8 cellular contexts compared by ENCODE assay signal in genomic region chr16:592518-593306, GRCh38. TPM values are rescaled to one million over a fixed set of nuclear protein-coding genes. Genes with fewer than 3 reads are reported as not detected.
DNase-seq lines count a peak whose midpoint lies in the region; ATAC-seq, FAIRE-seq and TF ChIP-seq lines count a peak whose summit lies in the region.

No MANE protein-coding gene starts in this region.

- DNase-seq in GM03348 (ENCODE audit: low spot score) (peak; percentile 21), NCI-H345 (lab: John Stamatoyannopoulos, UW) (peak; percentile 85), H1 (ENCODE audit: low read depth in 1 of 2, low spot score in 2 of 2) (no peak), psoas muscle (peak; percentile 74 to 89), NCI-H446 treated with DMSO at 0.1 percent for 48 hours (lab: John Stamatoyannopoulos, UW) (no peak), NCI-H2227 treated with DMSO at 0.1 percent for 48 hours (lab: John Stamatoyannopoulos, UW) (no peak), GM19240 (ENCODE audit: insufficient read length, low spot score) (no peak), H7 (no peak)

- H2BK120ac ChIP-seq in H1 (replicated peaks; ENCODE audit: low read depth, low read length): no peak overlapping the region

- peak; percentile 32 to 59 (median 53) for ATAC-seq in psoas muscle

- CTCF ChIA-PET in H1 (lab: Charles Lee; ENCODE audit: partially characterized antibody): interaction anchor here (0.7 to 4.2 kb wide), 15 partner anchors 7 to 75 kb away, joined by 3 to 22 read pairs (median 6); partner anchors contain the start of gene METTL26

- peaks cover 0 to 20% of the 10 kb centered on the region in 2 experiments; a peak in 3 of 4 replicates for H3K79me2 ChIP-seq in H1 (ENCODE audit: control insufficient read depth in 1 of 2, insufficient read depth in 2 of 2, low read length in 2 of 2)

- intact Hi-C loops in psoas muscle (cut with DNase I): loop anchor here (5.0 kb wide), 2 partner anchors 35 to 40 kb away; partner anchors contain the start of gene WFIKKN1 (in 1 of the 2)

- no peaks in the 10 kb centered on the region for H3K36me3 ChIP-seq in H1 (ENCODE audit: control insufficient read depth in 2 of 4, insufficient read depth in 4 of 4, low read length in 3 of 4)
- peaks cover 0 to 4% of the 10 kb centered on the region in 2 donors for H3K36me3 ChIP-seq in psoas muscle (ENCODE audit: insufficient read depth in 1 of 2, low read depth in 1 of 2)
- H3K36me3 ChIP-seq in H7 (replicated peaks; ENCODE audit: control insufficient read depth, insufficient read depth, low read length): no peaks in the 10 kb centered on the region; the same call in none of the 2 replicates

- no peak overlapping the region for H3K9ac ChIP-seq in H1 (replicated peaks in 1 of 4; ENCODE audit: extremely low read depth in 1 of 4, low read depth in 3 of 4, low read length in 3 of 4)

- no peak overlapping the region for H2BK12ac ChIP-seq in H1 (ENCODE audit: low read depth, low read length)

- H3K27me3 ChIP-seq in H1 (replicated peaks in 1 of 4; ENCODE audit: control insufficient read depth in 3 of 4, extremely low read depth in 1 of 4, insufficient read depth in 3 of 4, low read length in 3 of 4) (peaks cover 0 to 21% (median 12%) of the 10 kb centered on the region in 4 experiments; a peak in 5 of 7 replicates), psoas muscle (ENCODE audit: insufficient read depth in 3 of 3, low read length in 2 of 3) (no peaks in the 10 kb centered on the region), H7 (ENCODE audit: control insufficient read depth, insufficient read depth, low read length) (peaks cover 6% of the 10 kb centered on the region; the same call in 1 of the 2 replicates)

- TF ChIP-seq EP300 in H1 (IDR thresholded peaks at IDR 0.05; ENCODE audit: borderline replicate concordance in 1 of 2, low read depth in 2 of 2, low read length in 2 of 2): no peak

- no peak for FAIRE-seq in H1 (lab: Jason Lieb, UNC)

- WGBS in H1 (ENCODE audit: extremely low coverage in 1 of 2, insufficient coverage in 1 of 2, insufficient read length in 1 of 2, insufficient replicate concordance in 2 of 2, low coverage in 1 of 2, low lambda C conversion rate in 2 of 2, missing lambda C conversion rate in 1 of 2), 2 experiments: 91% methylated on average over 24 of the region's 24 CpGs; no CpG with 5 or more reads in 1 of the 2 experiments
- WGBS in psoas muscle, 3 donors: 25 to 50% (median 28%) methylated on average over 24 of the region's 24 CpGs

- H2BK15ac ChIP-seq in H1 (ENCODE audit: low read length): no peak overlapping the region

- no peak overlapping the region for H2AK5ac ChIP-seq in H1 (ENCODE audit: low read depth, low read length)

- no peak overlapping the region for H3K23ac ChIP-seq in H1 (ENCODE audit: insufficient read length)

- H3K4me2 ChIP-seq in H1 (ENCODE audit: insufficient read depth in 1 of 2, low read depth in 2 of 2, low read length in 2 of 2): no peak overlapping the region

- H3K9me3 ChIP-seq in H1 (ENCODE audit: insufficient read depth in 2 of 2, low read depth in 1 of 2, low read length in 1 of 2) (no peaks in the 10 kb centered on the region), psoas muscle (no peaks in the 10 kb centered on the region)

- no peak overlapping the region for H3K56ac ChIP-seq in H1 (replicated peaks; ENCODE audit: insufficient read length, low read depth, low read length)

- no peak overlapping the region for H3K4ac ChIP-seq in H1 (replicated peaks; ENCODE audit: insufficient read length, low read depth, low read length)

- H3K79me1 ChIP-seq in H1 (ENCODE audit: low read depth, low read length): peaks cover 16% of the 10 kb centered on the region; the same call in 1 of the 2 replicates

- TF ChIP-seq CTCF in H1 (IDR thresholded peaks at IDR 0.05; ENCODE audit: control extremely low read depth in 1 of 3, insufficient read depth in 1 of 3, low read depth in 1 of 3, low read length in 3 of 3): no peak
- TF ChIP-seq CTCF in psoas muscle (IDR thresholded peaks at IDR 0.05): peak; percentile 47

- H4K8ac ChIP-seq in H1 (ENCODE audit: extremely low read depth, insufficient read depth, low read length): no peak overlapping the region

- POLR2A ChIA-PET in H1 (lab: Charles Lee; ENCODE audit: partially characterized antibody): interaction anchor here (0.6 to 1.9 kb wide), 7 partner anchors 9 to 209 kb away, joined by 3 to 7 read pairs (median 3); partner anchors contain the start of gene METTL26

- H3K4me3 ChIP-seq in H1 (ENCODE audit: extremely low read depth in 1 of 4, insufficient read depth in 2 of 4, low read depth in 3 of 4, low read length in 4 of 4) (no peak overlapping the region), psoas muscle (peak overlapping the region; percentile 96), H7 (ENCODE audit: insufficient read depth, low read depth, low read length) (no peak overlapping the region)

- H3K27ac ChIP-seq in H1 (ENCODE audit: low read depth, low read length): no peak overlapping the region
- peak overlapping the region; percentile 95 for H3K27ac ChIP-seq in psoas muscle

- no peak overlapping the region for H3K18ac ChIP-seq in H1 (ENCODE audit: extremely low read depth, low read length)

- no peak overlapping the region for H2AFZ ChIP-seq in H1 (ENCODE audit: low read length)

- H3K14ac ChIP-seq in H1 (ENCODE audit: insufficient read length): no peak overlapping the region

- 0 out of 2 replicates have a peak overlapping the region, but pooled peaks have one; percentile 5 for H2BK5ac ChIP-seq in H1 (ENCODE audit: low read depth, low read length)

- no peak overlapping the region for H4K5ac ChIP-seq in H1 (ENCODE audit: insufficient read length, low read depth, low read length)

- no peak overlapping the region for H4K91ac ChIP-seq in H1 (replicated peaks; ENCODE audit: insufficient read length, low read length)

- H2BK20ac ChIP-seq in H1 (ENCODE audit: low read length): no peak overlapping the region

- TF ChIP-seq POLR2A in H1 (IDR thresholded peaks at IDR 0.05; ENCODE audit: control extremely low read depth in 1 of 2, low read depth in 2 of 2, low read length in 2 of 2): no peak

- H3K4me1 ChIP-seq in H1 (replicated peaks in 1 of 4; ENCODE audit: control insufficient read depth in 3 of 4, insufficient read depth in 4 of 4, low read length in 3 of 4) (peaks cover 0 to 14% (median 7%) of the 10 kb centered on the region in 4 experiments; a peak in 4 of 7 replicates), psoas muscle (peaks cover 59% of the 10 kb centered on the region)

- H3K23me2 ChIP-seq in H1 (ENCODE audit: low read depth, low read length): peaks cover 9% of the 10 kb centered on the region

- TF ChIP-seq RAD21 in H1 (IDR thresholded peaks at IDR 0.05 in 1 of 2, conservative IDR thresholded peaks at IDR 0.05 in 1 of 2; ENCODE audit: low read depth in 2 of 2, low read length in 2 of 2): no peak

- H4K20me1 ChIP-seq in H1 (replicated peaks in 1 of 2; ENCODE audit: control insufficient read depth in 1 of 2, insufficient read depth in 2 of 2, low read length in 2 of 2): peaks cover 20 to 41% of the 10 kb centered on the region in 2 experiments

RNA-seq across cellular contexts. Expression of gene RAB40C, which starts 2.8 kb away (rescaled TPM):
- total RNA-seq in H1 (2021; fragmentation: NEBNext Ultra II Directional; extraction: Animal tissue kit (Norgen Biotek cat#: 25700)): 15.6 and 17.8 TPM in 2 replicates
- 13.9 and 18.6 TPM in 2 replicates for polyA plus RNA-seq in H1 (2011; rRNA removed)
- polyA plus RNA-seq in H1 (2011; cell fraction: cytosol; rRNA removed): 14.4 TPM
- polyA plus RNA-seq in H1 (2011; cell fraction: nucleus; rRNA removed): 23.9 TPM
- polyA plus RNA-seq in H1 (2012, experiment 1 of 2): 11.4 to 19.2 TPM (median 15.6 TPM) in 4 replicates
- polyA plus RNA-seq in H1 (2012, experiment 2 of 2): 13.6 TPM
- polyA plus RNA-seq in H1 (2013, experiment 1 of 2): 11.3 TPM
- 11.7 TPM for polyA plus RNA-seq in H1 (2013, experiment 2 of 2)
- 5.9 and 6.8 TPM in 2 replicates for polyA minus RNA-seq in H1 (2011; rRNA and poly(A)+ RNA removed)
- 8.4 TPM for polyA minus RNA-seq in H1 (2011; cell fraction: cytosol; rRNA and poly(A)+ RNA removed)
- polyA minus RNA-seq in H1 (2011; cell fraction: nucleus; rRNA and poly(A)+ RNA removed): 8.9 TPM
- total RNA-seq in psoas muscle: 10 to 100 TPM; 12.3 to 20.2 (median 14.4) TPM
- 10 to 100 TPM; 14.7 to 16.3 (median 15.7) TPM for polyA plus RNA-seq in psoas muscle
- total RNA-seq in H7 (2014; rRNA removed; shearing (Covaris generic)): 26.3 and 26.4 TPM in 2 replicates

RNA-seq across cellular contexts. Expression of gene PIGQ, which starts 22.9 kb away (rescaled TPM):
- 34.2 and 36.0 TPM in 2 replicates for total RNA-seq in H1 (2021; fragmentation: NEBNext Ultra II Directional; extraction: Animal tissue kit (Norgen Biotek cat#: 25700))
- 49.2 and 80.4 TPM in 2 replicates for polyA plus RNA-seq in H1 (2011; rRNA removed)
- polyA plus RNA-seq in H1 (2011; cell fraction: cytosol; rRNA removed): 56.8 TPM
- polyA plus RNA-seq in H1 (2011; cell fraction: nucleus; rRNA removed): 283 TPM
- 20.8 to 38.5 TPM (median 33.9 TPM) in 4 replicates for polyA plus RNA-seq in H1 (2012, experiment 1 of 2)
- polyA plus RNA-seq in H1 (2012, experiment 2 of 2): 26.0 TPM
- polyA plus RNA-seq in H1 (2013, experiment 1 of 2): 24.1 TPM
- 22.7 TPM for polyA plus RNA-seq in H1 (2013, experiment 2 of 2)
- polyA minus RNA-seq in H1 (2011; rRNA and poly(A)+ RNA removed): 30.5 and 36.4 TPM in 2 replicates
- polyA minus RNA-seq in H1 (2011; cell fraction: cytosol; rRNA and poly(A)+ RNA removed): 24.4 TPM
- polyA minus RNA-seq in H1 (2011; cell fraction: nucleus; rRNA and poly(A)+ RNA removed): 73.6 TPM
- 10 to 100 TPM; 18.3 to 26.3 (median 22.0) TPM for total RNA-seq in psoas muscle
- polyA plus RNA-seq in psoas muscle: 10 to 100 TPM; 26.5 to 39.9 (median 27.2) TPM
- total RNA-seq in H7 (2014; rRNA removed; shearing (Covaris generic)): 42.2 and 44.6 TPM in 2 replicates

RNA-seq across cellular contexts. Expression of gene NHLRC4, which starts 25.9 kb away (rescaled TPM):
- 0.75 and 0.76 TPM in 2 replicates for total RNA-seq in H1 (2021; fragmentation: NEBNext Ultra II Directional; extraction: Animal tissue kit (Norgen Biotek cat#: 25700))
- 0.60 and 0.72 TPM in 2 replicates for polyA plus RNA-seq in H1 (2011; rRNA removed)
- 0.78 TPM for polyA plus RNA-seq in H1 (2011; cell fraction: cytosol; rRNA removed)
- 1.7 TPM for polyA plus RNA-seq in H1 (2011; cell fraction: nucleus; rRNA removed)
- 0.56 to 0.72 TPM (median 0.63 TPM) in 4 replicates for polyA plus RNA-seq in H1 (2012, experiment 1 of 2)
- polyA plus RNA-seq in H1 (2012, experiment 2 of 2): 0.76 TPM
- 0.26 TPM for polyA plus RNA-seq in H1 (2013, experiment 1 of 2)
- polyA plus RNA-seq in H1 (2013, experiment 2 of 2): 0.33 TPM
- polyA minus RNA-seq in H1 (2011; rRNA and poly(A)+ RNA removed): 0.09 and 0.20 TPM in 2 replicates
- polyA minus RNA-seq in H1 (2011; cell fraction: cytosol; rRNA and poly(A)+ RNA removed): not detected
- 1.5 TPM for polyA minus RNA-seq in H1 (2011; cell fraction: nucleus; rRNA and poly(A)+ RNA removed)
- under 1 TPM in 3 of 4 donors, not detected in 1; 0.19 to 0.39 (median 0.27) TPM for total RNA-seq in psoas muscle
- polyA plus RNA-seq in psoas muscle: under 1 TPM; 0.06 to 0.38 (median 0.27) TPM
- 1.1 TPM in 2 replicates for total RNA-seq in H7 (2014; rRNA removed; shearing (Covaris generic))

RNA-seq across cellular contexts. Expression of gene PRR35, which starts 32.5 kb away (rescaled TPM):
- total RNA-seq in H1 (2021; fragmentation: NEBNext Ultra II Directional; extraction: Animal tissue kit (Norgen Biotek cat#: 25700)): 0.50 and 0.61 TPM in 2 replicates
- polyA plus RNA-seq in H1 (2011; rRNA removed) (0.38 and 0.52 TPM in 2 replicates), psoas muscle (not detected)
- 0.44 TPM for polyA plus RNA-seq in H1 (2011; cell fraction: cytosol; rRNA removed)
- 1.3 TPM for polyA plus RNA-seq in H1 (2011; cell fraction: nucleus; rRNA removed)
- polyA plus RNA-seq in H1 (2012, experiment 1 of 2): 0.21 to 0.55 TPM (median 0.41 TPM) in 4 replicates
- 0.25 TPM for polyA plus RNA-seq in H1 (2012, experiment 2 of 2)
- polyA plus RNA-seq in H1 (2013, experiment 1 of 2): 0.45 TPM
- 0.53 TPM for polyA plus RNA-seq in H1 (2013, experiment 2 of 2)
- polyA minus RNA-seq in H1 (2011; rRNA and poly(A)+ RNA removed): 0.10 TPM in 1 of 2 replicates, not detected in the other
- 0.51 TPM for polyA minus RNA-seq in H1 (2011; cell fraction: cytosol; rRNA and poly(A)+ RNA removed)
- 0.30 TPM for polyA minus RNA-seq in H1 (2011; cell fraction: nucleus; rRNA and poly(A)+ RNA removed)
- not detected for total RNA-seq in psoas muscle
- total RNA-seq in H7 (2014; rRNA removed; shearing (Covaris generic)): 0.28 and 0.85 TPM in 2 replicates

RNA-seq across cellular contexts. Expression of gene WFIKKN1, which starts 38.1 kb away (rescaled TPM):
- 10.2 and 11.4 TPM in 2 replicates for total RNA-seq in H1 (2021; fragmentation: NEBNext Ultra II Directional; extraction: Animal tissue kit (Norgen Biotek cat#: 25700))
- polyA plus RNA-seq in H1 (2011; rRNA removed): 15.8 and 28.4 TPM in 2 replicates
- polyA plus RNA-seq in H1 (2011; cell fraction: cytosol; rRNA removed): 19.7 TPM
- 21.8 TPM for polyA plus RNA-seq in H1 (2011; cell fraction: nucleus; rRNA removed)
- 4.8 to 11.4 TPM (median 10.2 TPM) in 4 replicates for polyA plus RNA-seq in H1 (2012, experiment 1 of 2)
- 8.5 TPM for polyA plus RNA-seq in H1 (2012, experiment 2 of 2)
- 12.3 TPM for polyA plus RNA-seq in H1 (2013, experiment 1 of 2)
- polyA plus RNA-seq in H1 (2013, experiment 2 of 2): 11.2 TPM
- 1.4 and 1.8 TPM in 2 replicates for polyA minus RNA-seq in H1 (2011; rRNA and poly(A)+ RNA removed)
- polyA minus RNA-seq in H1 (2011; cell fraction: cytosol; rRNA and poly(A)+ RNA removed): 12.0 TPM
- polyA minus RNA-seq in H1 (2011; cell fraction: nucleus; rRNA and poly(A)+ RNA removed): 10.3 TPM
- 1 to 10 TPM in 2 of 4 donors, under 1 TPM in 2; 0.30 to 2.0 (median 0.82) TPM for total RNA-seq in psoas muscle
- under 1 TPM; 0.31 to 0.61 (median 0.36) TPM for polyA plus RNA-seq in psoas muscle
- 4.5 and 5.5 TPM in 2 replicates for total RNA-seq in H7 (2014; rRNA removed; shearing (Covaris generic))

Comparison
In these comparisons a context has a peak if more than half of its experiments do, and no peak if none do; other contexts are left out.
1. DNase-seq: peak in GM03348 (single experiment), NCI-H345 (single experiment) and psoas muscle (2 of 2); none in H1 (0 of 2), NCI-H446 treated with DMSO at 0.1 percent for 48 hours (single experiment), NCI-H2227 treated with DMSO at 0.1 percent for 48 hours (single experiment), GM19240 (single experiment) and H7 (single experiment).